ENCODE assay signal across 17 cellular contexts in genomic region chr1:7186382-7187120, GRCh38.
DNase-seq lines count a peak whose midpoint lies in the region; ATAC-seq and TF ChIP-seq lines count a peak whose summit lies in the region.
"Had no signal": no experiment of that assay in that cellular context is flagged by ENCODE, and none has a peak within 500 bp of the region (broad histone marks: within the 10 kb centered on the region; RNA-seq: fewer than 3 reads in every experiment).

No MANE protein-coding gene starts in this region.

- intact Hi-C loops in HCT116 (cut with micrococcal nuclease) = no loop called here
- intact Hi-C loops in activated CD4-positive, alpha-beta memory T cell treated with anti-CD3 and anti-CD28 coated beads for 36 hours (cut with micrococcal nuclease) = no loop called here

- RAD21 ChIA-PET in HCT116 (lab: Charles Lee; ENCODE audit: low non-redundant PET in 1 of 2, low total read pairs in 2 of 2, uncharacterized antibody in 2 of 2, unreplicated experiment in 2 of 2) = no interaction called here

- 0 out of 2 replicates have a peak, but pooled peaks cover 6% of the 10 kb centered on the region for H3K27me3 ChIP-seq in HCT116 (ENCODE audit: insufficient read depth, low read length)
- H3K27me3 ChIP-seq: SJSA1 had no signal

- H3K9me2 ChIP-seq in HCT116 (ENCODE audit: insufficient read depth) = no peaks in the 10 kb centered on the region

- no peak overlapping the region for H3K27ac Mint-ChIP-seq in chondrocyte (ENCODE audit: unreplicated experiment)
- H3K27ac Mint-ChIP-seq in activated CD4-positive, alpha-beta memory T cell treated with anti-CD3 and anti-CD28 coated beads for 36 hours = no peak overlapping the region
- H3K27ac Mint-ChIP-seq: CD8-positive, alpha-beta T cell; T-helper 1 cell treated with Interleukin-12 subunit alpha and Interleukin-12 subunit beta and Interleukin-4 antibody, amounts not matched to agents 30 μg/mL and 1 μg/mL, for 36 hours; type B pancreatic cell had no signal

- ATAC-seq in HCT116 = peak; percentile 92
- ATAC-seq: CD8-positive, alpha-beta T cell; lower lobe of right lung had no signal

- no peak overlapping the region for H3K4me3 Mint-ChIP-seq in chondrocyte (ENCODE audit: unreplicated experiment)
- H3K4me3 Mint-ChIP-seq in activated CD4-positive, alpha-beta memory T cell treated with anti-CD3 and anti-CD28 coated beads for 36 hours = no peak overlapping the region
- H3K4me3 Mint-ChIP-seq: CD8-positive, alpha-beta T cell; T-helper 1 cell treated with Interleukin-12 subunit alpha and Interleukin-12 subunit beta and Interleukin-4 antibody, amounts not matched to agents 30 μg/mL and 1 μg/mL, for 36 hours; type B pancreatic cell had no signal

- H3K9me3 Mint-ChIP-seq in chondrocyte (ENCODE audit: low read depth) = peaks cover 21% of the 10 kb centered on the region
- no peaks in the 10 kb centered on the region for H3K9me3 Mint-ChIP-seq in activated CD4-positive, alpha-beta memory T cell treated with anti-CD3 and anti-CD28 coated beads for 36 hours
- H3K9me3 Mint-ChIP-seq: CD8-positive, alpha-beta T cell; T-helper 1 cell treated with Interleukin-12 subunit alpha and Interleukin-12 subunit beta and Interleukin-4 antibody, amounts not matched to agents 30 μg/mL and 1 μg/mL, for 36 hours; type B pancreatic cell had no signal

- no peaks in the 10 kb centered on the region for H3K9me3 ChIP-seq in HCT116 (ENCODE audit: control insufficient read depth in 1 of 2, insufficient read depth in 1 of 2, low read depth in 1 of 2, low read length in 2 of 2)
- H3K9me3 ChIP-seq: lower lobe of right lung, SJSA1 had no signal

- no peak overlapping the region for H3K27ac ChIP-seq in HCT116 (ENCODE audit: low read depth, low read length)
- H3K27ac ChIP-seq: hepatocyte, lower lobe of right lung, SJSA1, spleen had no signal

- H3K4me1 ChIP-seq in HCT116 (ENCODE audit: control insufficient read depth in 1 of 2, insufficient read depth in 2 of 2, low read length in 2 of 2) = peaks cover 0 to 8% of the 10 kb centered on the region in 2 experiments; a peak in 3 of 4 replicates
- H3K4me1 ChIP-seq: lower lobe of right lung, SJSA1 had no signal

- DNase-seq in COR-L47 (lab: John Stamatoyannopoulos, UW) (peak; percentile 34), HCT116 (ENCODE audit: low read depth, low spot score) (no peak), NCI-H524 treated with DMSO at 0.1 percent for 48 hours (lab: John Stamatoyannopoulos, UW) (peak; percentile 45), chondrocyte (ENCODE audit: low spot score) (no peak), hippocampal formation (lab: John Stamatoyannopoulos, UW) (no peak), HuH-7.5 (ENCODE audit: low spot score) (no peak)
- DNase-seq in activated CD4-positive, alpha-beta memory T cell treated with anti-CD3 and anti-CD28 coated beads for 36 hours = no peak
- DNase-seq: activated gamma-delta T cell; CD8-positive, alpha-beta T cell; lower lobe of right lung; NCI-H1417; spleen; stimulated activated CD4-positive, alpha-beta T cell treated with anti-CD3 and anti-CD28 coated beads, Interleukin-4, amount 100 ng/mL, for 4 hours had no signal

- H3K4me3 ChIP-seq in HCT116 (replicated peaks in 1 of 2; ENCODE audit: low read depth in 1 of 2, low read length in 2 of 2) = peak overlapping the region; percentile 25 to 45
- H3K4me3 ChIP-seq: hepatocyte, lower lobe of right lung, SJSA1, spleen had no signal

- peaks cover 3% of the 10 kb centered on the region for H3K4me1 Mint-ChIP-seq in chondrocyte (ENCODE audit: low read depth)
- no peaks in the 10 kb centered on the region for H3K4me1 Mint-ChIP-seq in activated CD4-positive, alpha-beta memory T cell treated with anti-CD3 and anti-CD28 coated beads for 36 hours (ENCODE audit: low read depth)

- no peaks in the 10 kb centered on the region for H3K79me2 ChIP-seq in HCT116 (ENCODE audit: insufficient read depth, low read length)
- H3K79me2 ChIP-seq: hepatocyte had no signal

- no peak overlapping the region for H3K9ac ChIP-seq in HCT116 (ENCODE audit: low read length)

- peak overlapping the region; percentile 70 for H3K4me2 ChIP-seq in HCT116 (ENCODE audit: low read length)
- H3K4me2 ChIP-seq: hepatocyte had no signal

- peak overlapping the region; percentile 82 for H2AFZ ChIP-seq in HCT116 (ENCODE audit: low read depth, low read length, poor library complexity, severe bottlenecking)
- H2AFZ ChIP-seq: hepatocyte had no signal

- H3K36me3 ChIP-seq in HCT116 (ENCODE audit: control insufficient read depth in 1 of 2, insufficient read depth in 2 of 2, low read length in 2 of 2) = no peaks in the 10 kb centered on the region
- H3K36me3 ChIP-seq: lower lobe of right lung, SJSA1, spleen had no signal

- peaks cover 16% of the 10 kb centered on the region for H3K27me3 Mint-ChIP-seq in chondrocyte (ENCODE audit: low read depth)
- H3K27me3 Mint-ChIP-seq in activated CD4-positive, alpha-beta memory T cell treated with anti-CD3 and anti-CD28 coated beads for 36 hours = peaks cover 10% of the 10 kb centered on the region

- no TSS peak for BruUV-seq in HCT116 (replicated peaks; lab: Mats Ljungman, UMichigan)

- H3K36me3 Mint-ChIP-seq in chondrocyte (ENCODE audit: low read depth) = peaks cover 1% of the 10 kb centered on the region
- no peaks in the 10 kb centered on the region for H3K36me3 Mint-ChIP-seq in activated CD4-positive, alpha-beta memory T cell treated with anti-CD3 and anti-CD28 coated beads for 36 hours
- H3K36me3 Mint-ChIP-seq: CD8-positive, alpha-beta T cell; type B pancreatic cell had no signal

- TF ChIP-seq POLR2A in HCT116 (IDR thresholded peaks at IDR 0.05; ENCODE audit: borderline replicate concordance, extremely low read depth, insufficient read depth, insufficient read length) = no peak

- TF ChIP-seq CTCF in HCT116 (IDR thresholded peaks at IDR 0.05 in 2 of 3, conservative IDR thresholded peaks at IDR 0.05 in 1 of 3; ENCODE audit: borderline replicate concordance in 1 of 3, insufficient read depth in 1 of 3, low read depth in 2 of 3, low read length in 2 of 3) (peak; percentile 27 to 55 (median 49); a peak in 5 of 6 replicates), chondrocyte (IDR thresholded peaks at IDR 0.05) (peak; percentile 14)

- 0 out of 2 replicates have a peak, but pooled peaks have one; percentile 3 for TF ChIP-seq RAD21 in HCT116 (IDR thresholded peaks at IDR 0.05; ENCODE audit: low read depth)

- H4K20me1 ChIP-seq in HCT116 (ENCODE audit: insufficient read depth) = no peaks in the 10 kb centered on the region

- POLR2A ChIA-PET in HCT116 (lab: Charles Lee) = interaction anchor here (0.6 kb wide), 1 partner anchor 29 kb away, joined by 4 read pairs; no protein-coding TSS in a partner anchor
- POLR2A ChIA-PET in activated CD4-positive, alpha-beta memory T cell treated with anti-CD3 and anti-CD28 coated beads for 36 hours (lab: Charles Lee) = no interaction called here

- CTCF ChIA-PET in HCT116 (lab: Charles Lee) = no interaction called here
- CTCF ChIA-PET in activated CD4-positive, alpha-beta memory T cell treated with anti-CD3 and anti-CD28 coated beads for 36 hours (lab: Charles Lee) = no interaction called here

TF ChIP-seq in HCT116, 20 proteins besides CTCF, POLR2A, EP300 and RAD21:
- TF ChIP-seq YY1 (IDR thresholded peaks at IDR 0.05; ENCODE audit: extremely low read depth, insufficient replicate concordance, low read depth, low read length) = no peak
- no peak for TF ChIP-seq ZFX (IDR thresholded peaks at IDR 0.05)
- TF ChIP-seq MAX (IDR thresholded peaks at IDR 0.05) = no peak
- TF ChIP-seq ELF1 (IDR thresholded peaks at IDR 0.05; ENCODE audit: borderline replicate concordance, low read depth) = no peak
- no peak for TF ChIP-seq CBX3 (IDR thresholded peaks at IDR 0.05; ENCODE audit: low read depth)
- TF ChIP-seq CEBPB (IDR thresholded peaks at IDR 0.05; ENCODE audit: low read depth) = no peak
- TF ChIP-seq SRF (IDR thresholded peaks at IDR 0.05; ENCODE audit: low read depth) = no peak
- no peak for TF ChIP-seq FOSL1 (IDR thresholded peaks at IDR 0.05; ENCODE audit: low read depth)
- no peak for TF ChIP-seq POLR2AphosphoS5 (IDR thresholded peaks at IDR 0.05; ENCODE audit: low read depth, low read length)
- no peak for TF ChIP-seq EZH2 (IDR thresholded peaks at IDR 0.05)
- no peak for TF ChIP-seq EGR1 (IDR thresholded peaks at IDR 0.05; ENCODE audit: low read depth)
- TF ChIP-seq, protein P1, sequence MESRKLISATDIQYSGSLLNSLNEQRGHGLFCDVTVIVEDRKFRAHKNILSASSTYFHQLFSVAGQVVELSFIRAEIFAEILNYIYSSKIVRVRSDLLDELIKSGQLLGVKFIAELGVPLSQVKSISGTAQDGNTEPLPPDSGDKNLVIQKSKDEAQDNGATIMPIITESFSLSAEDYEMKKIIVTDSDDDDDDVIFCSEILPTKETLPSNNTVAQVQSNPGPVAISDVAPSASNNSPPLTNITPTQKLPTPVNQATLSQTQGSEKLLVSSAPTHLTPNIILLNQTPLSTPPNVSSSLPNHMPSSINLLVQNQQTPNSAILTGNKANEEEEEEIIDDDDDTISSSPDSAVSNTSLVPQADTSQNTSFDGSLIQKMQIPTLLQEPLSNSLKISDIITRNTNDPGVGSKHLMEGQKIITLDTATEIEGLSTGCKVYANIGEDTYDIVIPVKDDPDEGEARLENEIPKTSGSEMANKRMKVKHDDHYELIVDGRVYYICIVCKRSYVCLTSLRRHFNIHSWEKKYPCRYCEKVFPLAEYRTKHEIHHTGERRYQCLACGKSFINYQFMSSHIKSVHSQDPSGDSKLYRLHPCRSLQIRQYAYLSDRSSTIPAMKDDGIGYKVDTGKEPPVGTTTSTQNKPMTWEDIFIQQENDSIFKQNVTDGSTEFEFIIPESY (IDR thresholded peaks at IDR 0.05; ENCODE audit: extremely low read depth, insufficient replicate concordance, low read length) = no peak

Comparison
In these comparisons a context has a peak if more than half of its experiments do, and no peak if none do; other contexts are left out.
1. DNase-seq: peak in COR-L47 (single experiment) and NCI-H524 treated with DMSO at 0.1 percent for 48 hours (single experiment); none in HCT116 (single experiment), chondrocyte (single experiment), hippocampal formation (0 of 2), HuH-7.5 (single experiment) and activated CD4-positive, alpha-beta memory T cell treated with anti-CD3 and anti-CD28 coated beads for 36 hours (single experiment).